18 cellular contexts compared by ENCODE assay signal in the genomic region with DNA sequence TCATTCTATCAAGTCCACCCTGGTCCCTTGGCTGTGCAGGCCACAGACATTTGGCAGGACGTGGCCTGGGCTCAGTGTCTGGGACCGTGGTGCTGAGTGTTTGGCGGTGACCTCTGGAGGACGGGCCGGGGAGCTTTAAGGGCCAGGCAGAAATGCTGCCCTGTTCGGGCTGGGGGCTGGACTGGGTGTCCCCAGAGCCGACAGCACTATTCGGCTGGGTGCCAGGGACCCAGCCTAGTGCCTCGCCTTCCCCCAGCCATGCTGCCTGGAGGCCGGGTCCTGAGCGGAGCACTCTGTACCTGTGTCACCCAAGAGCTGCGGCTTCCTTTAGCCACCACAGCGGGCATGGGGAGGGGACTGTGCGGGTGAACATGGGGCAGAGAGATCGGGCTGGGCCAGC. TPM values are rescaled to one million over a fixed set of nuclear protein-coding genes. Genes with fewer than 3 reads are reported as not detected.
DNase-seq lines count a peak whose midpoint lies in the region; ATAC-seq and TF ChIP-seq lines count a peak whose summit lies in the region.
"Had no signal": no experiment of that assay in that cellular context is flagged by ENCODE, and none has a peak within 500 bp of the region (broad histone marks: within the 10 kb centered on the region; RNA-seq: fewer than 3 reads in every experiment).

No MANE protein-coding gene starts in this region.

- intact Hi-C loops in heart right ventricle (cut with DNase I) (no loop called here), transverse colon (cut with DNase I; ENCODE audit: low total_unique reads) (no loop called here)

- DNase-seq in RWPE2 (ENCODE audit: low spot score) (peak; percentile 38), heart right ventricle (no peak), neuronal stem cell (ENCODE audit: low spot score) (no peak), transverse colon (no peak), GM13976 (ENCODE audit: low spot score) (no peak), DMS79 (lab: John Stamatoyannopoulos, UW) (no peak)
- no peak for DNase-seq in stimulated activated CD4-positive, alpha-beta T cell treated with anti-CD3 and anti-CD28 coated beads, Interleukin-1b, Interleukin-23, amount 100 ng/mL, for 48 hours
- DNase-seq: activated CD4-positive, alpha-beta T cell treated with anti-CD3 and anti-CD28 coated beads for 1 hour; CD4-positive, CD25-positive, alpha-beta regulatory T cell; cortex of kidney; immature natural killer cell; NCI-H526 treated with DMSO at 0.1 percent for 48 hours; stimulated activated CD4-positive, alpha-beta T cell treated with anti-CD3 and anti-CD28 coated beads, Interleukin-4, amount 100 ng/mL, for 24 hours; SW 1271 had no signal

- no peak overlapping the region for H3K9ac ChIP-seq in neuronal stem cell (ENCODE audit: low read depth, low read length, poor library complexity)
- H3K9ac ChIP-seq: KMS-11 had no signal

- H3K36me3 ChIP-seq in RWPE2 (ENCODE audit: low read depth): no peaks in the 10 kb centered on the region
- no peaks in the 10 kb centered on the region for H3K36me3 ChIP-seq in heart right ventricle
- H3K36me3 ChIP-seq in neuronal stem cell (replicated peaks in 1 of 2; ENCODE audit: control insufficient read depth in 2 of 2, insufficient read depth in 2 of 2, low read length in 2 of 2): no peaks in the 10 kb centered on the region
- no peaks in the 10 kb centered on the region for H3K36me3 ChIP-seq in transverse colon

- no peak overlapping the region for H2BK5ac ChIP-seq in neuronal stem cell (ENCODE audit: low read length)

- H2BK12ac ChIP-seq in neuronal stem cell (ENCODE audit: low read length): no peak overlapping the region

- H3K9me3 ChIP-seq in RWPE2 (ENCODE audit: severe bottlenecking) (no peaks in the 10 kb centered on the region), heart right ventricle (no peaks in the 10 kb centered on the region), neuronal stem cell (replicated peaks in 1 of 2; ENCODE audit: control insufficient read depth in 2 of 2, insufficient read depth in 1 of 2, low read depth in 1 of 2, low read length in 2 of 2) (no peaks in the 10 kb centered on the region), transverse colon (no peaks in the 10 kb centered on the region)

- H3K4ac ChIP-seq in neuronal stem cell (ENCODE audit: low read length): no peak overlapping the region

- in situ Hi-C loops in transverse colon (cut with MboI; ENCODE audit: low pct_ligation_motif_present in 1 of 4, low pct_unique_long_range_greater_than_20kb in 1 of 4, low sequenced_read_pairs in 3 of 4): loop anchor here in 1 of 4 donors (25.0 kb wide), 1 partner anchor 305 kb away; no protein-coding TSS in a partner anchor
- in situ Hi-C loops in GM13976 (cut with MboI; ENCODE audit: low sequenced_read_pairs, unreplicated experiment): no loop called here

- H3K4me3 ChIP-seq in RWPE2 (ENCODE audit: severe bottlenecking) (no peak overlapping the region), heart right ventricle (no peak overlapping the region), neuronal stem cell (ENCODE audit: low read length in 2 of 2) (no peak overlapping the region), transverse colon (no peak overlapping the region)
- H3K4me3 ChIP-seq: skin epidermis had no signal

- no peak overlapping the region for H3K4me2 ChIP-seq in neuronal stem cell (ENCODE audit: insufficient read depth, low read length, poor library complexity, severe bottlenecking)
- H3K4me2 ChIP-seq: KMS-11 had no signal

- no peak overlapping the region for H3K14ac ChIP-seq in neuronal stem cell (ENCODE audit: low read length)

- ATAC-seq in RWPE2 (ENCODE audit: low read depth) (no peak), heart right ventricle (peak; percentile 26 to 74 (median 52)), GM21619 (IDR thresholded peaks at IDR 0.05; ENCODE audit: unreplicated experiment) (no peak)
- ATAC-seq: naive thymus-derived CD8-positive, alpha-beta T cell had no signal

- TF ChIP-seq CTCF in RWPE2 (IDR thresholded peaks at IDR 0.05; ENCODE audit: poor library complexity, severe bottlenecking) (no peak), heart right ventricle (IDR thresholded peaks at IDR 0.05) (no peak), transverse colon (IDR thresholded peaks at IDR 0.05) (no peak), GM13976 (IDR thresholded peaks at IDR 0.05; ENCODE audit: borderline replicate concordance, control extremely low read depth, extremely low read depth, insufficient read depth, missing control alignments) (no peak)

- 60 to 67% methylated on average over 15 of the region's 15 CpGs for WGBS in heart right ventricle, 2 donors
- no CpG with 5 or more reads among the region's 15 CpGs for WGBS in neuronal stem cell (ENCODE audit: extremely low coverage in 2 of 2, insufficient read length in 2 of 2, insufficient replicate concordance in 1 of 2), 2 donors
- WGBS in transverse colon (ENCODE audit: low coverage in 1 of 2), 2 donors: 33 to 60% methylated on average over 1 to 15 of the region's 15 CpGs

- H3K18ac ChIP-seq in neuronal stem cell (ENCODE audit: low read length): peak overlapping the region; percentile 62

- peak overlapping the region; percentile 23 for H3K23ac ChIP-seq in neuronal stem cell (ENCODE audit: low read depth, low read length, poor library complexity)

- H3K79me1 ChIP-seq in neuronal stem cell (ENCODE audit: low read depth, low read length): peaks cover 2% of the 10 kb centered on the region

- H2AFZ ChIP-seq in neuronal stem cell (ENCODE audit: low read length): no peak overlapping the region

- H4K91ac ChIP-seq in neuronal stem cell (ENCODE audit: low read depth, low read length, poor library complexity): no peak overlapping the region

- no peak overlapping the region for H2BK120ac ChIP-seq in neuronal stem cell (ENCODE audit: low read depth, low read length)

- H3K27ac ChIP-seq in RWPE2 (ENCODE audit: poor library complexity, severe bottlenecking) (no peak overlapping the region), heart right ventricle (peak overlapping the region in 4 of 10 donors; percentile 14 to 51 (median 33)), neuronal stem cell (replicated peaks; ENCODE audit: low read length) (no peak overlapping the region), transverse colon (peak overlapping the region; percentile 29 to 62 (median 38))
- H3K27ac ChIP-seq: KMS-11 had no signal

- no peak overlapping the region for H2BK15ac ChIP-seq in neuronal stem cell (ENCODE audit: low read length)

- H4K8ac ChIP-seq in neuronal stem cell (ENCODE audit: low read depth, low read length): no peak overlapping the region

- TF ChIP-seq POLR2A in transverse colon (IDR thresholded peaks at IDR 0.05): no peak

- H3K27me3 ChIP-seq in RWPE2 (ENCODE audit: insufficient read depth, poor library complexity, severe bottlenecking) (no peaks in the 10 kb centered on the region), heart right ventricle (no peaks in the 10 kb centered on the region), neuronal stem cell (ENCODE audit: control insufficient read depth in 3 of 3, insufficient read depth in 3 of 3, low read depth in 1 of 3, low read length in 3 of 3) (peaks cover 0 to 10% (median 2%) of the 10 kb centered on the region in 3 experiments), transverse colon (no peaks in the 10 kb centered on the region)

- TF ChIP-seq EP300 in transverse colon (IDR thresholded peaks at IDR 0.05; ENCODE audit: low read depth): no peak

- H2AK5ac ChIP-seq in neuronal stem cell (ENCODE audit: low read depth, low read length): peak overlapping the region; percentile 65

- no peaks in the 10 kb centered on the region for H3K4me1 ChIP-seq in RWPE2 (ENCODE audit: insufficient read depth, poor library complexity, severe bottlenecking)
- H3K4me1 ChIP-seq in heart right ventricle: peaks cover 6 to 32% (median 20%) of the 10 kb centered on the region in 9 donors
- H3K4me1 ChIP-seq in neuronal stem cell (ENCODE audit: control insufficient read depth in 2 of 2, insufficient read depth in 1 of 2, low read depth in 1 of 2, low read length in 2 of 2): peaks cover 0 to 13% of the 10 kb centered on the region in 2 donors
- peaks cover 10 to 30% (median 20%) of the 10 kb centered on the region in 4 donors for H3K4me1 ChIP-seq in transverse colon

RNA-seq across cellular contexts. Expression of gene COL5A1, which starts 40.4 kb away (rescaled TPM):
- total RNA-seq in heart right ventricle: 10 to 100 TPM in 7 of 10 donors, 1 to 10 TPM in 3; 8.1 to 60.0 (median 12.2) TPM
- polyA plus RNA-seq in heart right ventricle: 10 to 100 TPM; 13.8 to 19.7 TPM
- polyA plus RNA-seq in neuronal stem cell (2013, experiment 1 of 2): 10.1 TPM
- polyA plus RNA-seq in neuronal stem cell (2013, experiment 2 of 2): 10.2 TPM
- 10 to 100 TPM in 2 of 4 donors, 1 to 10 TPM in 2; 7.1 to 69.3 (median 16.1) TPM for total RNA-seq in transverse colon
- polyA plus RNA-seq: immature natural killer cell; naive thymus-derived CD8-positive, alpha-beta T cell had no signal

Comparison
In these comparisons a context has a peak if more than half of its experiments do, and no peak if none do; other contexts are left out.
1. ATAC-seq: peak in heart right ventricle (8 of 8); none in RWPE2 (single experiment) and GM21619 (single experiment).
2. H3K27ac ChIP-seq: peak in transverse colon (4 of 4); none in RWPE2 (single experiment) and neuronal stem cell (single experiment).